14 cellular contexts compared by ENCODE assay signal in the genomic region with DNA sequence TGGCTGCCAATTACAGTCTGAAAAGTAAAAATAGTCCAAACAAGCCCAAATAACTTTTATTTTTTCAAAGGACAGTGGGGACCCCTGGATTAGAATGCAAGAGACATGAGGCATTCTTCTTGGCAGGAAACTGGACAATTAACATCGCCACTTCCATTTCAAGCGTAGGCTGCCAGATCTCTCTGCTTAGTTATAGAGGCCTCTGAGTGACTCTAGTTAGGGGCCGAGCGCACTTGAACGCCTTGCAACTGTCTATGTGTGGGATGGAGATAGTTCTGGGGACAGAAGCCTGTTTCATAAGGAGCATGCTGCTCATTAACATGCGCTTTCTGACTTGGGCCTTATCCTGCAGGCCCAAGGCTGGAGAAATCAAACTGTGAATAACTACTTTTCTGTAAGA.
A peak's percentile ranks its signal among the peaks of the same experiment; 100 is the strongest.
DNase-seq lines count a peak whose midpoint lies in the region; ATAC-seq lines count a peak whose summit lies in the region.
"Had no signal": no experiment of that assay in that cellular context is flagged by ENCODE, and none has a peak within 500 bp of the region (broad histone marks: within the 10 kb centered on the region; RNA-seq: fewer than 3 reads in every experiment).

No MANE protein-coding gene starts in this region.

- no peaks in the 10 kb centered on the region for H3K27me3 Mint-ChIP-seq in T-cell
- H3K27me3 Mint-ChIP-seq: activated naive CD4-positive, alpha-beta T cell treated with anti-CD3 and anti-CD28 coated beads, Interleukin-2, amount 50 U/mL, for 24 hours had no signal

- DNase-seq in AG08395 (ENCODE audit: low spot score) (peak; percentile 19), astrocyte of the hippocampus (ENCODE audit: low read depth, low spot score) (peak; percentile 73), left cardiac atrium (no peak), T-cell (no peak), NCI-H1105 (lab: John Stamatoyannopoulos, UW) (no peak), NCI-H2171 (lab: John Stamatoyannopoulos, UW) (no peak)
- DNase-seq: activated CD8-positive, alpha-beta memory T cell treated with anti-CD3 and anti-CD28 coated beads for 24 hours; effector memory CD4-positive, alpha-beta T cell; natural killer cell; stimulated activated CD4-positive, alpha-beta T cell treated with anti-CD3 and anti-CD28 coated beads, Interleukin-1b, Interleukin-23, amount 100 ng/mL, for 48 hours; stimulated activated naive CD4-positive, alpha-beta T cell had no signal

- H3K27me3 ChIP-seq in rectal smooth muscle tissue (ENCODE audit: control insufficient read depth, insufficient read depth, low read length) = no peaks in the 10 kb centered on the region

- H3K36me3 Mint-ChIP-seq in T-cell = peaks cover 68% of the 10 kb centered on the region
- H3K36me3 Mint-ChIP-seq: natural killer cell had no signal

- no peak overlapping the region for H3K4me3 ChIP-seq in rectal smooth muscle tissue (ENCODE audit: low read length)

- peak; percentile 64 to 75 for ATAC-seq in left cardiac atrium
- no peak for ATAC-seq in GM18511 (IDR thresholded peaks at IDR 0.05; ENCODE audit: unreplicated experiment)
- ATAC-seq in T-cell (replicated peaks in 1 of 4) = no peak
- ATAC-seq: natural killer cell had no signal

- peak overlapping the region; percentile 78 for H3K27ac ChIP-seq in rectal smooth muscle tissue (ENCODE audit: low read depth, low read length)

- no peak overlapping the region for H3K27ac Mint-ChIP-seq in T-cell
- H3K27ac Mint-ChIP-seq: activated naive CD4-positive, alpha-beta T cell treated with anti-CD3 and anti-CD28 coated beads, Interleukin-2, amount 50 U/mL, for 24 hours had no signal

- H3K36me3 ChIP-seq in rectal smooth muscle tissue (ENCODE audit: control insufficient read depth, insufficient read depth, low read length) = no peaks in the 10 kb centered on the region

- POLR2A ChIA-PET in T-cell (lab: Charles Lee) = no interaction called here

- intact Hi-C loops in left cardiac atrium (cut with DNase I) = no loop called here

- peaks cover 0 to 3% (median 0%) of the 10 kb centered on the region in 3 donors for H3K9me3 Mint-ChIP-seq in T-cell
- H3K9me3 Mint-ChIP-seq: activated naive CD4-positive, alpha-beta T cell treated with anti-CD3 and anti-CD28 coated beads, Interleukin-2, amount 50 U/mL, for 24 hours; natural killer cell had no signal

- no peak overlapping the region for H3K4me3 Mint-ChIP-seq in T-cell
- H3K4me3 Mint-ChIP-seq: activated naive CD4-positive, alpha-beta T cell treated with anti-CD3 and anti-CD28 coated beads, Interleukin-2, amount 50 U/mL, for 24 hours; natural killer cell had no signal

- H3K4me1 Mint-ChIP-seq in T-cell = peaks cover 0 to 2% (median 0%) of the 10 kb centered on the region in 3 donors
- H3K4me1 Mint-ChIP-seq: activated naive CD4-positive, alpha-beta T cell treated with anti-CD3 and anti-CD28 coated beads, Interleukin-2, amount 50 U/mL, for 24 hours had no signal

- peaks cover 25% of the 10 kb centered on the region for H3K4me1 ChIP-seq in rectal smooth muscle tissue (ENCODE audit: control insufficient read depth, insufficient read depth, low read length)

- CTCF ChIA-PET in T-cell (lab: Charles Lee) = no interaction called here

- H3K9ac ChIP-seq in rectal smooth muscle tissue (ENCODE audit: low read length) = no peak overlapping the region

Comparison
In these comparisons a context has a peak if more than half of its experiments do, and no peak if none do; other contexts are left out.
1. DNase-seq: peak in AG08395 (single experiment) and astrocyte of the hippocampus (single experiment); none in left cardiac atrium (single experiment), T-cell (0 of 34), NCI-H1105 (single experiment) and NCI-H2171 (single experiment).
2. ATAC-seq: peak in left cardiac atrium (2 of 2); none in GM18511 (single experiment) and T-cell (0 of 4).